Comparison of ENCODE assay signal across 1 cellular context in genomic region chr9:21804791-21805190, GRCh38.
A peak's percentile ranks its signal among the peaks of the same experiment; 100 is the strongest.
TF ChIP-seq lines count a peak whose summit lies in the region.

No MANE protein-coding gene starts in this region.

TF ChIP-seq in H1, 55 proteins besides CTCF, POLR2A, EP300 and RAD21:
- peak; percentile 52; the same call in 1 of the 2 replicates for TF ChIP-seq POLR2AphosphoS5 (IDR thresholded peaks at IDR 0.05; ENCODE audit: low read depth, low read length)
- TF ChIP-seq TCF12 (IDR thresholded peaks at IDR 0.05; ENCODE audit: low read depth, low read length), result no peak
